ENCODE assay signal across 20 cellular contexts in genomic region chr6:2741756-2742155, GRCh38.
"Had no signal": no experiment of that assay in that cellular context is flagged by ENCODE, and none has a peak within 500 bp of the region (broad histone marks: within the 10 kb centered on the region; RNA-seq: fewer than 3 reads in every experiment).

No MANE protein-coding gene starts in this region.

- DNase-seq: effector CD8-positive, alpha-beta T cell; gastrocnemius medialis; immature natural killer cell; left colon; mammary epithelial cell; mucosa of descending colon; natural killer cell; ovary; right lobe of liver; stimulated activated CD4-positive, alpha-beta T cell treated with anti-CD3 and anti-CD28 coated beads, Interleukin-4, amount 100 ng/mL, for 1 hour; stimulated activated CD8-positive, alpha-beta memory T cell treated with anti-CD3 and anti-CD28 coated beads, Interleukin-4, amount 100 ng/mL, for 48 hours; stimulated activated naive CD8-positive, alpha-beta T cell treated with anti-CD3 and anti-CD28 coated beads, Interleukin-15, Interleukin-2, amounts not matched to agents 100 U/mL and 50 U/mL, for 24 hours; thyroid gland had no signal

- FAIRE-seq: keratinocyte, urothelium cell line had no signal

- H3K4me1 ChIP-seq: suprapubic skin, thyroid gland had no signal

- ATAC-seq: gastrocnemius medialis; left colon; mucosa of descending colon; natural killer cell; right lobe of liver; stimulated activated effector memory CD8-positive, alpha-beta T cell treated with anti-CD3 and anti-CD28 coated beads, Interleukin-12 subunit alpha, Interleukin-12 subunit beta, amount 100 ng/mL, for 72 hours; stimulated activated naive CD8-positive, alpha-beta T cell treated with anti-CD3 and anti-CD28 coated beads, Interleukin-15, Interleukin-2, amounts not matched to agents 100 U/mL and 50 U/mL, for 24 hours had no signal

- H3K9me3 ChIP-seq: gastrocnemius medialis, mucosa of descending colon, ovary, right lobe of liver, suprapubic skin, thyroid gland had no signal

- H3K4me3 Mint-ChIP-seq: immature natural killer cell; natural killer cell; neural crest cell; stimulated activated effector memory CD8-positive, alpha-beta T cell treated with anti-CD3 and anti-CD28 coated beads, Interleukin-12 subunit alpha, Interleukin-12 subunit beta, amount 100 ng/mL, for 72 hours; type B pancreatic cell had no signal

- H3K27ac Mint-ChIP-seq: immature natural killer cell; natural killer cell; stimulated activated effector memory CD8-positive, alpha-beta T cell treated with anti-CD3 and anti-CD28 coated beads, Interleukin-12 subunit alpha, Interleukin-12 subunit beta, amount 100 ng/mL, for 72 hours; type B pancreatic cell had no signal

- H3K36me3 Mint-ChIP-seq: natural killer cell; stimulated activated effector memory CD8-positive, alpha-beta T cell treated with anti-CD3 and anti-CD28 coated beads, Interleukin-12 subunit alpha, Interleukin-12 subunit beta, amount 100 ng/mL, for 72 hours; type B pancreatic cell had no signal

- H3K36me3 ChIP-seq: gastrocnemius medialis, ovary, right lobe of liver, suprapubic skin, thyroid gland had no signal

- H3K27ac ChIP-seq: coronary artery, ovary, right lobe of liver, suprapubic skin, thyroid gland had no signal

- H3K9me3 Mint-ChIP-seq: immature natural killer cell; natural killer cell; neural crest cell; stimulated activated effector memory CD8-positive, alpha-beta T cell treated with anti-CD3 and anti-CD28 coated beads, Interleukin-12 subunit alpha, Interleukin-12 subunit beta, amount 100 ng/mL, for 72 hours; type B pancreatic cell had no signal

- H3K4me3 ChIP-seq: coronary artery, gastrocnemius medialis, mucosa of descending colon, ovary, right lobe of liver, suprapubic skin, thyroid gland had no signal

- H3K27me3 ChIP-seq: gastrocnemius medialis, ovary, right lobe of liver, suprapubic skin, thyroid gland had no signal

- H3K4me1 Mint-ChIP-seq: immature natural killer cell, natural killer cell had no signal
